In the genomic region with DNA sequence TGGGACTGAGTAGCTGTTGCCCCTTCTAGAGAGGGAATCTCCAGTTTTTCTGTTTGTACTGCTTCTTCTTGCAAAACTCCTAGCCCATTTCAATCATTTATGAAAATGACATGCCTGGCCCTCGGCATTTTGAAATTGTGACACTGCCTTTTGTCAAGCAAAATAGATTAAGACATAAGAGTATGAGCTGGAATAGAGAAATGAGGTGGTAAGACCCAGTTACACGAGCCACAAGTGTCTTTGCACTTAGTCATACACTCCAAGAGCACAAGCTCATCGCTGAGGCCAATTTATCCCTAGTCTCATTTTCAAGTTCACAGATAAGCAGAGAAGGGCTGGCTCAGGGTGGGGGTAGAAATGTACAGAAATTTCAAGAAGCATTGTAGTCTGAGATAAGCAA, we compare ENCODE assay signal across 1 cellular context.
TF ChIP-seq lines count a peak whose summit lies in the region.

No MANE protein-coding gene starts in this region.

TF ChIP-seq in GM23338, 12 proteins besides CTCF, POLR2A, EP300 and RAD21 (continued from another document):
- TF ChIP-seq, protein P1, sequence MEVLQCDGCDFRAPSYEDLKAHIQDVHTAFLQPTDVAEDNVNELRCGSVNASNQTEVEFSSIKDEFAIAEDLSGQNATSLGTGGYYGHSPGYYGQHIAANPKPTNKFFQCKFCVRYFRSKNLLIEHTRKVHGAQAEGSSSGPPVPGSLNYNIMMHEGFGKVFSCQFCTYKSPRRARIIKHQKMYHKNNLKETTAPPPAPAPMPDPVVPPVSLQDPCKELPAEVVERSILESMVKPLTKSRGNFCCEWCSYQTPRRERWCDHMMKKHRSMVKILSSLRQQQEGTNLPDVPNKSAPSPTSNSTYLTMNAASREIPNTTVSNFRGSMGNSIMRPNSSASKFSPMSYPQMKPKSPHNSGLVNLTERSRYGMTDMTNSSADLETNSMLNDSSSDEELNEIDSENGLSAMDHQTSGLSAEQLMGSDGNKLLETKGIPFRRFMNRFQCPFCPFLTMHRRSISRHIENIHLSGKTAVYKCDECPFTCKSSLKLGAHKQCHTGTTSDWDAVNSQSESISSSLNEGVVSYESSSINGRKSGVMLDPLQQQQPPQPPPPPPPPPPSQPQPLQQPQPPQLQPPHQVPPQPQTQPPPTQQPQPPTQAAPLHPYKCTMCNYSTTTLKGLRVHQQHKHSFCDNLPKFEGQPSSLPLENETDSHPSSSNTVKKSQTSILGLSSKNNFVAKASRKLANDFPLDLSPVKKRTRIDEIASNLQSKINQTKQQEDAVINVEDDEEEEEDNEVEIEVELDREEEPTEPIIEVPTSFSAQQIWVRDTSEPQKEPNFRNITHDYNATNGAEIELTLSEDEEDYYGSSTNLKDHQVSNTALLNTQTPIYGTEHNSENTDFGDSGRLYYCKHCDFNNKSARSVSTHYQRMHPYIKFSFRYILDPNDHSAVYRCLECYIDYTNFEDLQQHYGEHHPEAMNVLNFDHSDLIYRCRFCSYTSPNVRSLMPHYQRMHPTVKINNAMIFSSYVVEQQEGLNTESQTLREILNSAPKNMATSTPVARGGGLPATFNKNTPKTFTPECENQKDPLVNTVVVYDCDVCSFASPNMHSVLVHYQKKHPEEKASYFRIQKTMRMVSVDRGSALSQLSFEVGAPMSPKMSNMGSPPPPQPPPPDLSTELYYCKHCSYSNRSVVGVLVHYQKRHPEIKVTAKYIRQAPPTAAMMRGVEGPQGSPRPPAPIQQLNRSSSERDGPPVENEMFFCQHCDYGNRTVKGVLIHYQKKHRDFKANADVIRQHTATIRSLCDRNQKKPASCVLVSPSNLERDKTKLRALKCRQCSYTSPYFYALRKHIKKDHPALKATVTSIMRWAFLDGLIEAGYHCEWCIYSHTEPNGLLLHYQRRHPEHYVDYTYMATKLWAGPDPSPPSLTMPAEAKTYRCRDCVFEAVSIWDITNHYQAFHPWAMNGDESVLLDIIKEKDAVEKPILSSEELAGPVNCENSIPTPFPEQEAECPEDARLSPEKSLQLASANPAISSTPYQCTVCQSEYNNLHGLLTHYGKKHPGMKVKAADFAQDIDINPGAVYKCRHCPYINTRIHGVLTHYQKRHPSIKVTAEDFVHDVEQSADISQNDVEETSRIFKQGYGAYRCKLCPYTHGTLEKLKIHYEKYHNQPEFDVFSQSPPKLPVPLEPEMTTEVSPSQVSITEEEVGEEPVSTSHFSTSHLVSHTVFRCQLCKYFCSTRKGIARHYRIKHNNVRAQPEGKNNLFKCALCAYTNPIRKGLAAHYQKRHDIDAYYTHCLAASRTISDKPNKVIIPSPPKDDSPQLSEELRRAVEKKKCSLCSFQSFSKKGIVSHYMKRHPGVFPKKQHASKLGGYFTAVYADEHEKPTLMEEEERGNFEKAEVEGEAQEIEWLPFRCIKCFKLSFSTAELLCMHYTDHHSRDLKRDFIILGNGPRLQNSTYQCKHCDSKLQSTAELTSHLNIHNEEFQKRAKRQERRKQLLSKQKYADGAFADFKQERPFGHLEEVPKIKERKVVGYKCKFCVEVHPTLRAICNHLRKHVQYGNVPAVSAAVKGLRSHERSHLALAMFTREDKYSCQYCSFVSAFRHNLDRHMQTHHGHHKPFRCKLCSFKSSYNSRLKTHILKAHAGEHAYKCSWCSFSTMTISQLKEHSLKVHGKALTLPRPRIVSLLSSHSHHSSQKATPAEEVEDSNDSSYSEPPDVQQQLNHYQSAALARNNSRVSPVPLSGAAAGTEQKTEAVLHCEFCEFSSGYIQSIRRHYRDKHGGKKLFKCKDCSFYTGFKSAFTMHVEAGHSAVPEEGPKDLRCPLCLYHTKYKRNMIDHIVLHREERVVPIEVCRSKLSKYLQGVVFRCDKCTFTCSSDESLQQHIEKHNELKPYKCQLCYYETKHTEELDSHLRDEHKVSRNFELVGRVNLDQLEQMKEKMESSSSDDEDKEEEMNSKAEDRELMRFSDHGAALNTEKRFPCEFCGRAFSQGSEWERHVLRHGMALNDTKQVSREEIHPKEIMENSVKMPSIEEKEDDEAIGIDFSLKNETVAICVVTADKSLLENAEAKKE (CRISPR knock-in tag; IDR thresholded peaks at IDR 0.05), result no peak
- TF ChIP-seq JUNB (IDR thresholded peaks at IDR 0.05; ENCODE audit: unreplicated experiment) (no peak), POLR2AphosphoS5 (IDR thresholded peaks at IDR 0.05; ENCODE audit: low read depth) (no peak), CREB1 (CRISPR knock-in tag; IDR thresholded peaks at IDR 0.05; ENCODE audit: low read depth) (no peak), ZNF114 (CRISPR knock-in tag; IDR thresholded peaks at IDR 0.05) (no peak), EZH2phosphoT487 (IDR thresholded peaks at IDR 0.05; ENCODE audit: unreplicated experiment) (no peak), STAT1 (IDR thresholded peaks at IDR 0.05; ENCODE audit: unreplicated experiment) (no peak)
- TF ChIP-seq, protein P2, sequence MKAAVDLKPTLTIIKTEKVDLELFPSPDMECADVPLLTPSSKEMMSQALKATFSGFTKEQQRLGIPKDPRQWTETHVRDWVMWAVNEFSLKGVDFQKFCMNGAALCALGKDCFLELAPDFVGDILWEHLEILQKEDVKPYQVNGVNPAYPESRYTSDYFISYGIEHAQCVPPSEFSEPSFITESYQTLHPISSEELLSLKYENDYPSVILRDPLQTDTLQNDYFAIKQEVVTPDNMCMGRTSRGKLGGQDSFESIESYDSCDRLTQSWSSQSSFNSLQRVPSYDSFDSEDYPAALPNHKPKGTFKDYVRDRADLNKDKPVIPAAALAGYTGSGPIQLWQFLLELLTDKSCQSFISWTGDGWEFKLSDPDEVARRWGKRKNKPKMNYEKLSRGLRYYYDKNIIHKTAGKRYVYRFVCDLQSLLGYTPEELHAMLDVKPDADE (IDR thresholded peaks at IDR 0.05), result no peak
- TF ChIP-seq, protein P3, sequence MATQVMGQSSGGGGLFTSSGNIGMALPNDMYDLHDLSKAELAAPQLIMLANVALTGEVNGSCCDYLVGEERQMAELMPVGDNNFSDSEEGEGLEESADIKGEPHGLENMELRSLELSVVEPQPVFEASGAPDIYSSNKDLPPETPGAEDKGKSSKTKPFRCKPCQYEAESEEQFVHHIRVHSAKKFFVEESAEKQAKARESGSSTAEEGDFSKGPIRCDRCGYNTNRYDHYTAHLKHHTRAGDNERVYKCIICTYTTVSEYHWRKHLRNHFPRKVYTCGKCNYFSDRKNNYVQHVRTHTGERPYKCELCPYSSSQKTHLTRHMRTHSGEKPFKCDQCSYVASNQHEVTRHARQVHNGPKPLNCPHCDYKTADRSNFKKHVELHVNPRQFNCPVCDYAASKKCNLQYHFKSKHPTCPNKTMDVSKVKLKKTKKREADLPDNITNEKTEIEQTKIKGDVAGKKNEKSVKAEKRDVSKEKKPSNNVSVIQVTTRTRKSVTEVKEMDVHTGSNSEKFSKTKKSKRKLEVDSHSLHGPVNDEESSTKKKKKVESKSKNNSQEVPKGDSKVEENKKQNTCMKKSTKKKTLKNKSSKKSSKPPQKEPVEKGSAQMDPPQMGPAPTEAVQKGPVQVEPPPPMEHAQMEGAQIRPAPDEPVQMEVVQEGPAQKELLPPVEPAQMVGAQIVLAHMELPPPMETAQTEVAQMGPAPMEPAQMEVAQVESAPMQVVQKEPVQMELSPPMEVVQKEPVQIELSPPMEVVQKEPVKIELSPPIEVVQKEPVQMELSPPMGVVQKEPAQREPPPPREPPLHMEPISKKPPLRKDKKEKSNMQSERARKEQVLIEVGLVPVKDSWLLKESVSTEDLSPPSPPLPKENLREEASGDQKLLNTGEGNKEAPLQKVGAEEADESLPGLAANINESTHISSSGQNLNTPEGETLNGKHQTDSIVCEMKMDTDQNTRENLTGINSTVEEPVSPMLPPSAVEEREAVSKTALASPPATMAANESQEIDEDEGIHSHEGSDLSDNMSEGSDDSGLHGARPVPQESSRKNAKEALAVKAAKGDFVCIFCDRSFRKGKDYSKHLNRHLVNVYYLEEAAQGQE (IDR thresholded peaks at IDR 0.05; ENCODE audit: unreplicated experiment), result no peak
